ENCODE assay signal across 23 cellular contexts in genomic region chr7:134910214-134910890, GRCh38.
DNase-seq lines count a peak whose midpoint lies in the region; ATAC-seq and TF ChIP-seq lines count a peak whose summit lies in the region.
"Had no signal": no experiment of that assay in that cellular context is flagged by ENCODE, and none has a peak within 500 bp of the region (broad histone marks: within the 10 kb centered on the region; RNA-seq: fewer than 3 reads in every experiment).

No MANE protein-coding gene starts in this region.

- no peak for TF ChIP-seq POLR2A in body of pancreas (IDR thresholded peaks at IDR 0.05)

- no peak overlapping the region for H3K27ac ChIP-seq in HEK293 (ENCODE audit: extremely low read depth, low read depth, low read length)
- H3K27ac ChIP-seq in body of pancreas: no peak overlapping the region
- H3K27ac ChIP-seq in WERI-Rb-1: no peak overlapping the region
- H3K27ac ChIP-seq: KMS-11, tibial nerve had no signal

- CTCF ChIA-PET in HEK293 (lab: Yijun Ruan, JAX): interaction anchor here (0.6 kb wide), 1 partner anchor 11 kb away, joined by 3 read pairs; no protein-coding TSS in a partner anchor
- CTCF ChIA-PET in activated CD4-positive, alpha-beta memory T cell treated with anti-CD3 and anti-CD28 coated beads for 36 hours (lab: Charles Lee): no interaction called here

- intact Hi-C loops in body of pancreas (cut with DNase I): no loop called here
- intact Hi-C loops in activated CD4-positive, alpha-beta memory T cell treated with anti-CD3 and anti-CD28 coated beads for 36 hours (cut with micrococcal nuclease): no loop called here

- TF ChIP-seq CTCF in HEK293 (tag by site-specific recombination; IDR thresholded peaks at IDR 0.05) (no peak), body of pancreas (IDR thresholded peaks at IDR 0.05) (no peak), type B pancreatic cell (conservative IDR thresholded peaks at IDR 0.05) (no peak), WERI-Rb-1 (IDR thresholded peaks at IDR 0.05; ENCODE audit: low read depth, low read length) (no peak)

- H3K27me3 Mint-ChIP-seq in memory B cell: no peaks in the 10 kb centered on the region
- no peaks in the 10 kb centered on the region for H3K27me3 Mint-ChIP-seq in type B pancreatic cell
- H3K27me3 Mint-ChIP-seq in activated CD4-positive, alpha-beta memory T cell treated with anti-CD3 and anti-CD28 coated beads for 36 hours: no peaks in the 10 kb centered on the region
- H3K27me3 Mint-ChIP-seq: activated B cell treated with CpG ODN at 0.5 μM for 24 hours; activated naive CD8-positive, alpha-beta T cell treated with anti-CD3 and anti-CD28 coated beads, Interleukin-2, amount 10 ng/mL, durations not matched to agents 7 days and 5 days; CD4-positive, CD25-positive, alpha-beta regulatory T cell; stimulated activated naive CD8-positive, alpha-beta T cell treated with anti-CD3 and anti-CD28 coated beads, Interleukin-15, amount 100 ng/mL, for 72 hours had no signal

- H3K36me3 ChIP-seq in HEK293 (ENCODE audit: control insufficient read depth in 2 of 2, insufficient read depth in 1 of 2, low read length in 2 of 2) (no peaks in the 10 kb centered on the region), body of pancreas (replicated peaks in 1 of 2; ENCODE audit: insufficient read depth in 1 of 2, low read depth in 2 of 2) (no peaks in the 10 kb centered on the region), WERI-Rb-1 (no peaks in the 10 kb centered on the region)
- H3K36me3 ChIP-seq: tibial nerve had no signal

- H3K4me3 ChIP-seq in HEK293 (ENCODE audit: low read depth, low read length): no peak overlapping the region
- no peak overlapping the region for H3K4me3 ChIP-seq in body of pancreas
- H3K4me3 ChIP-seq in WERI-Rb-1 (ENCODE audit: low read depth, low read length): no peak overlapping the region
- H3K4me3 ChIP-seq: tibial nerve had no signal

- H3K4me3 Mint-ChIP-seq in memory B cell (peak overlapping the region; percentile 41), type B pancreatic cell (no peak overlapping the region)
- no peak overlapping the region for H3K4me3 Mint-ChIP-seq in activated CD4-positive, alpha-beta memory T cell treated with anti-CD3 and anti-CD28 coated beads for 36 hours
- H3K4me3 Mint-ChIP-seq: activated B cell treated with CpG ODN at 0.5 μM for 24 hours; activated naive CD8-positive, alpha-beta T cell treated with anti-CD3 and anti-CD28 coated beads, Interleukin-2, amount 10 ng/mL, durations not matched to agents 7 days and 5 days; CD4-positive, CD25-positive, alpha-beta regulatory T cell; central memory CD8-positive, alpha-beta T cell; stimulated activated naive CD8-positive, alpha-beta T cell treated with anti-CD3 and anti-CD28 coated beads, Interleukin-15, amount 100 ng/mL, for 72 hours had no signal

- ATAC-seq in body of pancreas (peak; percentile 63), memory B cell (ENCODE audit: low read depth) (no peak)
- ATAC-seq: stimulated activated naive CD8-positive, alpha-beta T cell treated with anti-CD3 and anti-CD28 coated beads, Interleukin-15, amount 100 ng/mL, for 72 hours had no signal

- H3K9me3 ChIP-seq in HEK293 (ENCODE audit: control insufficient read depth, insufficient read depth, low read depth, low read length) (no peaks in the 10 kb centered on the region), body of pancreas (no peaks in the 10 kb centered on the region), WERI-Rb-1 (ENCODE audit: severe bottlenecking) (no peaks in the 10 kb centered on the region)
- H3K9me3 ChIP-seq: tibial nerve had no signal

- 12 to 28% methylated on average over 4 of the region's 4 CpGs for WGBS in body of pancreas, 2 donors

- peaks cover 6% of the 10 kb centered on the region for H3K4me1 Mint-ChIP-seq in memory B cell
- H3K4me1 Mint-ChIP-seq in type B pancreatic cell (ENCODE audit: unreplicated experiment): peaks cover 35% of the 10 kb centered on the region
- H3K4me1 Mint-ChIP-seq in activated CD4-positive, alpha-beta memory T cell treated with anti-CD3 and anti-CD28 coated beads for 36 hours (ENCODE audit: low read depth): peaks cover 12% of the 10 kb centered on the region
- H3K4me1 Mint-ChIP-seq: CD4-positive, CD25-positive, alpha-beta regulatory T cell; central memory CD8-positive, alpha-beta T cell had no signal

- peak; percentile 21 to 46 (median 32) for DNase-seq in body of pancreas
- DNase-seq in memory B cell (ENCODE audit: low spot score in 2 of 2): no peak
- DNase-seq in type B pancreatic cell (ENCODE audit: extremely low spot score, unreplicated experiment): no peak
- no peak for DNase-seq in activated naive CD4-positive, alpha-beta T cell treated with Interleukin-2 at 50 U/mL for 16 hours
- DNase-seq in WERI-Rb-1: no peak
- no peak for DNase-seq in activated CD4-positive, alpha-beta memory T cell treated with anti-CD3 and anti-CD28 coated beads for 36 hours
- DNase-seq: activated B cell treated with CpG ODN at 0.5 μM for 24 hours; activated CD4-positive, alpha-beta T cell treated with anti-CD3 and anti-CD28 coated beads, Interleukin-2, amount 50 U/mL, for 48 hours; activated naive CD8-positive, alpha-beta T cell treated with anti-CD3 and anti-CD28 coated beads, Interleukin-2, amount 10 ng/mL, durations not matched to agents 7 days and 5 days; CD4-positive, CD25-positive, alpha-beta regulatory T cell; DMS 273 treated with DMSO at 0.1 percent for 48 hours; glutamatergic neuron; kidney glomerular epithelial cell; NCI-H146; NCI-H2171 treated with DMSO at 0.1 percent for 48 hours; NCI-H526 treated with DMSO at 0.1 percent for 48 hours; retina; stimulated activated naive CD8-positive, alpha-beta T cell treated with anti-CD3 and anti-CD28 coated beads, Interleukin-15, amount 100 ng/mL, for 72 hours; T-helper 9 cell had no signal

- H3K4me1 ChIP-seq in HEK293 (ENCODE audit: control insufficient read depth, insufficient read depth, low read length): no peaks in the 10 kb centered on the region
- H3K4me1 ChIP-seq in body of pancreas: peaks cover 17% of the 10 kb centered on the region

- POLR2A ChIA-PET in HEK293 (lab: Yijun Ruan, JAX): no interaction called here
- POLR2A ChIA-PET in activated CD4-positive, alpha-beta memory T cell treated with anti-CD3 and anti-CD28 coated beads for 36 hours (lab: Charles Lee): interaction anchor here (0.6 kb wide), 1 partner anchor 180 kb away, joined by 3 read pairs; no protein-coding TSS in a partner anchor

- H3K27ac Mint-ChIP-seq in memory B cell: no peak overlapping the region
- H3K27ac Mint-ChIP-seq in type B pancreatic cell: peak overlapping the region; percentile 71
- no peak overlapping the region for H3K27ac Mint-ChIP-seq in activated CD4-positive, alpha-beta memory T cell treated with anti-CD3 and anti-CD28 coated beads for 36 hours
- H3K27ac Mint-ChIP-seq: activated B cell treated with CpG ODN at 0.5 μM for 24 hours; activated naive CD8-positive, alpha-beta T cell treated with anti-CD3 and anti-CD28 coated beads, Interleukin-2, amount 10 ng/mL, durations not matched to agents 7 days and 5 days; CD4-positive, CD25-positive, alpha-beta regulatory T cell; stimulated activated naive CD8-positive, alpha-beta T cell treated with anti-CD3 and anti-CD28 coated beads, Interleukin-15, amount 100 ng/mL, for 72 hours had no signal

- H3K27me3 ChIP-seq in body of pancreas (no peaks in the 10 kb centered on the region), WERI-Rb-1 (ENCODE audit: insufficient read depth, low read depth, severe bottlenecking) (no peaks in the 10 kb centered on the region)
- H3K27me3 ChIP-seq: tibial nerve had no signal

- H3K9me3 Mint-ChIP-seq in memory B cell (no peaks in the 10 kb centered on the region), type B pancreatic cell (no peaks in the 10 kb centered on the region)
- no peaks in the 10 kb centered on the region for H3K9me3 Mint-ChIP-seq in activated CD4-positive, alpha-beta memory T cell treated with anti-CD3 and anti-CD28 coated beads for 36 hours
- H3K9me3 Mint-ChIP-seq: activated B cell treated with CpG ODN at 0.5 μM for 24 hours; activated naive CD8-positive, alpha-beta T cell treated with anti-CD3 and anti-CD28 coated beads, Interleukin-2, amount 10 ng/mL, durations not matched to agents 7 days and 5 days; CD4-positive, CD25-positive, alpha-beta regulatory T cell; central memory CD8-positive, alpha-beta T cell; stimulated activated naive CD8-positive, alpha-beta T cell treated with anti-CD3 and anti-CD28 coated beads, Interleukin-15, amount 100 ng/mL, for 72 hours had no signal

- H3K36me3 Mint-ChIP-seq in memory B cell (no peaks in the 10 kb centered on the region), type B pancreatic cell (peaks cover 33% of the 10 kb centered on the region)
- H3K36me3 Mint-ChIP-seq in activated CD4-positive, alpha-beta memory T cell treated with anti-CD3 and anti-CD28 coated beads for 36 hours: no peaks in the 10 kb centered on the region
- H3K36me3 Mint-ChIP-seq: CD4-positive, CD25-positive, alpha-beta regulatory T cell had no signal

TF ChIP-seq in HEK293, 187 proteins besides CTCF, POLR2A, EP300 and RAD21:
- TF ChIP-seq SCRT2 (tag by site-specific recombination; IDR thresholded peaks at IDR 0.05) (peak; percentile 23; the same call in 1 of the 2 replicates), REPIN1 (tag by site-specific recombination; IDR thresholded peaks at IDR 0.05; ENCODE audit: low read depth) (no peak), ZNF157 (tag by site-specific recombination; IDR thresholded peaks at IDR 0.05) (no peak), ZSCAN4 (tag by site-specific recombination; IDR thresholded peaks at IDR 0.05) (peak; percentile 39; the same call in 1 of the 2 replicates)

Comparison
In these comparisons a context has a peak if more than half of its experiments do, and no peak if none do; other contexts are left out.
1. DNase-seq: peak in body of pancreas (4 of 4); none in memory B cell (0 of 2), type B pancreatic cell (single experiment), activated naive CD4-positive, alpha-beta T cell treated with Interleukin-2 at 50 U/mL for 16 hours (single experiment), WERI-Rb-1 (single experiment) and activated CD4-positive, alpha-beta memory T cell treated with anti-CD3 and anti-CD28 coated beads for 36 hours (single experiment).